ENCODE assay signal across 8 cellular contexts in genomic region chr15:63288778-63289378, GRCh38. TPM values are rescaled to one million over a fixed set of nuclear protein-coding genes. Genes with fewer than 3 reads are reported as not detected.
DNase-seq lines count a peak whose midpoint lies in the region; ATAC-seq, FAIRE-seq and TF ChIP-seq lines count a peak whose summit lies in the region.

No MANE protein-coding gene starts in this region.

- peaks cover 5 to 17% (median 6%) of the 10 kb centered on the region in 3 donors for H3K4me1 Mint-ChIP-seq in naive B cell

- H3K9ac ChIP-seq in KMS-11 = no peak overlapping the region

- no peaks in the 10 kb centered on the region for H3K4me1 ChIP-seq in KMS-11 (ENCODE audit: low read depth, poor library complexity, severe bottlenecking)

- H3K79me2 ChIP-seq in KMS-11 (ENCODE audit: insufficient read depth, low read depth) = no peaks in the 10 kb centered on the region

- no peaks in the 10 kb centered on the region for H3K36me3 ChIP-seq in KMS-11 (ENCODE audit: insufficient read depth)

- H3K27ac Mint-ChIP-seq in naive B cell = peak overlapping the region in 1 of 6 donors; percentile 10

- DNase-seq in EH (ENCODE audit: low read depth) (peak; percentile 73), RPMI8226 (peak; percentile 68), naive B cell (peak; percentile 20)
- DNase-seq in activated effector memory CD4-positive, alpha-beta T cell treated with Interleukin-2 at 50 U/mL for 16 hours = no peak

- H3K27me3 ChIP-seq in KMS-11 (ENCODE audit: insufficient read depth, low read depth) = no peaks in the 10 kb centered on the region

- no peaks in the 10 kb centered on the region for H4K20me1 ChIP-seq in KMS-11 (ENCODE audit: insufficient read depth)

- FAIRE-seq in endometrium (lab: Jason Lieb, UNC) = peak; percentile 91

- no peak overlapping the region for H3K4me3 ChIP-seq in KMS-11 (IDR thresholded peaks at IDR 0.05; ENCODE audit: insufficient read depth, low read depth, low read length)

- peaks cover 8 to 16% of the 10 kb centered on the region in 2 donors for H3K36me3 Mint-ChIP-seq in naive B cell

- no peaks in the 10 kb centered on the region for H3K9me3 Mint-ChIP-seq in naive B cell

- no peak overlapping the region for H2AFZ ChIP-seq in KMS-11 (ENCODE audit: low read depth)

- H3K27me3 Mint-ChIP-seq in naive B cell = no peaks in the 10 kb centered on the region

- no peak overlapping the region for H3K4me2 ChIP-seq in KMS-11

- no peak overlapping the region for H3K4me3 Mint-ChIP-seq in naive B cell

- H3K27ac ChIP-seq in KMS-11 = no peak overlapping the region

- ATAC-seq in naive B cell (ENCODE audit: low read depth in 2 of 2) (peak in 1 of 2 donors; percentile 59), GM21526 (IDR thresholded peaks at IDR 0.05; ENCODE audit: low FRiP score, unreplicated experiment) (no peak), HG02623 (IDR thresholded peaks at IDR 0.05; ENCODE audit: unreplicated experiment) (no peak)

- peak; percentile 62 for TF ChIP-seq CTCF in KMS-11 (conservative IDR thresholded peaks at IDR 0.05; ENCODE audit: low read depth, low read length)

RNA-seq across cellular contexts. Expression of gene APH1B, which starts 11.5 kb away (rescaled TPM):
- 10 to 100 TPM; 12.6 to 26.5 (median 20.0) TPM for polyA plus RNA-seq in naive B cell (ENCODE audit: low read depth in 6 of 6)
